In genomic region chr16:75733305-75734141, GRCh38 we compare ENCODE assay signal across 12 cellular contexts. TPM values are rescaled to one million over a fixed set of nuclear protein-coding genes. Genes with fewer than 3 reads are reported as not detected.
A peak's percentile ranks its signal among the peaks of the same experiment; 100 is the strongest.
DNase-seq lines count a peak whose midpoint lies in the region; ATAC-seq and TF ChIP-seq lines count a peak whose summit lies in the region.
"Had no signal": no experiment of that assay in that cellular context is flagged by ENCODE, and none has a peak within 500 bp of the region (broad histone marks: within the 10 kb centered on the region; RNA-seq: fewer than 3 reads in every experiment).

No MANE protein-coding gene starts in this region.

- no peaks in the 10 kb centered on the region for H3K27me3 Mint-ChIP-seq in nephron (ENCODE audit: low read depth)
- H3K27me3 Mint-ChIP-seq: activated naive CD8-positive, alpha-beta T cell had no signal

- no peaks in the 10 kb centered on the region for H3K36me3 Mint-ChIP-seq in nephron (ENCODE audit: low read depth)
- H3K36me3 Mint-ChIP-seq: activated naive CD8-positive, alpha-beta T cell; T-cell had no signal

- DNase-seq in AG04449 (ENCODE audit: low read depth, low spot score) (peak; percentile 54), colonic mucosa (peak; percentile 25)
- DNase-seq in activated naive CD4-positive, alpha-beta T cell treated with anti-CD3 and anti-CD28 coated beads, Interleukin-2, amount 50 U/mL, for 16 hours: no peak
- DNase-seq: DMS79, Kasumi-1, T-cell had no signal

- CTCF ChIA-PET in AG04449 (lab: Yijun Ruan, JAX): interaction anchor here (1.2 kb wide), 1 partner anchor 15 kb away, joined by 3 read pairs; no protein-coding TSS in a partner anchor

- H3K9ac ChIP-seq in HUES6 (ENCODE audit: low read length): peak overlapping the region; percentile 11
- no peak overlapping the region for H3K9ac ChIP-seq in colonic mucosa (ENCODE audit: low read depth in 2 of 2, low read length in 2 of 2)

- no peak overlapping the region for H3K4me3 Mint-ChIP-seq in nephron
- H3K4me3 Mint-ChIP-seq: activated naive CD8-positive, alpha-beta T cell; T-cell had no signal

- no peak for ATAC-seq in GM21737 (IDR thresholded peaks at IDR 0.05; ENCODE audit: unreplicated experiment)
- no peak for ATAC-seq in GM19023 (IDR thresholded peaks at IDR 0.05; ENCODE audit: unreplicated experiment)
- ATAC-seq in HG03280 (IDR thresholded peaks at IDR 0.05; ENCODE audit: unreplicated experiment): no peak
- ATAC-seq: T-cell had no signal

- H3K36me3 ChIP-seq in HUES6 (ENCODE audit: control insufficient read depth, insufficient read depth, low read length): no peaks in the 10 kb centered on the region
- no peaks in the 10 kb centered on the region for H3K36me3 ChIP-seq in colonic mucosa

- H3K4me3 ChIP-seq in AG04449 (ENCODE audit: low read depth, low read length): no peak overlapping the region
- H3K4me3 ChIP-seq in HUES6 (ENCODE audit: low read depth, low read length): peak overlapping the region; percentile 3; the same call in 1 of the 2 replicates
- H3K4me3 ChIP-seq in colonic mucosa: no peak overlapping the region

- H3K9me3 ChIP-seq in HUES6 (ENCODE audit: control insufficient read depth, insufficient read depth, low read depth, low read length): no peaks in the 10 kb centered on the region
- no peaks in the 10 kb centered on the region for H3K9me3 ChIP-seq in colonic mucosa

- H3K27ac ChIP-seq in HUES6 (ENCODE audit: low read depth, low read length) (peak overlapping the region; percentile 7; the same call in 1 of the 2 replicates), colonic mucosa (peak overlapping the region; percentile 18)

- H3K4me1 Mint-ChIP-seq in nephron: peaks cover 17% of the 10 kb centered on the region
- H3K4me1 Mint-ChIP-seq: T-cell had no signal

- H3K27me3 ChIP-seq in HUES6 (ENCODE audit: control insufficient read depth, insufficient read depth, low read length): no peaks in the 10 kb centered on the region
- no peaks in the 10 kb centered on the region for H3K27me3 ChIP-seq in colonic mucosa

- H3K4me1 ChIP-seq in HUES6 (ENCODE audit: control insufficient read depth, insufficient read depth, low read length) (no peaks in the 10 kb centered on the region; the same call in 1 of the 2 replicates), colonic mucosa (no peaks in the 10 kb centered on the region)

- H3K9me3 Mint-ChIP-seq in nephron: peaks cover 8% of the 10 kb centered on the region
- H3K9me3 Mint-ChIP-seq: T-cell had no signal

- POLR2A ChIA-PET in AG04449 (lab: Yijun Ruan, JAX): interaction anchor here (1.0 kb wide), 1 partner anchor 86 kb away, joined by 3 read pairs; the partner anchor contains the start of genes KARS1 and TERF2IP

- TF ChIP-seq CTCF in AG04449 (IDR thresholded peaks at IDR 0.05; ENCODE audit: insufficient read depth, low read length, missing control alignments) (no peak), colonic mucosa (IDR thresholded peaks at IDR 0.05) (no peak), nephron (IDR thresholded peaks at IDR 0.05; ENCODE audit: unreplicated experiment in 3 of 3) (no peak)

- intact Hi-C loops in colonic mucosa (cut with DNase I): no loop called here

- H3K27ac Mint-ChIP-seq in nephron: peak overlapping the region in 2 of 3 experiments; percentile 15 to 61
- H3K27ac Mint-ChIP-seq: activated naive CD8-positive, alpha-beta T cell; T-cell had no signal

RNA-seq across cellular contexts. Expression of gene CPHXL, which starts 7.2 kb away (rescaled TPM):
- not detected for total RNA-seq in colonic mucosa
- total RNA-seq: T-cell had no signal

RNA-seq across cellular contexts. Expression of gene DUXB, which starts 32.3 kb away (rescaled TPM):
- not detected for total RNA-seq in colonic mucosa
- total RNA-seq: T-cell had no signal

RNA-seq across cellular contexts. Expression of gene CPHXL2, which starts 56.7 kb away (rescaled TPM):
- total RNA-seq in colonic mucosa: not detected
- total RNA-seq: T-cell had no signal
